9 cellular contexts compared by ENCODE assay signal in the genomic region with DNA sequence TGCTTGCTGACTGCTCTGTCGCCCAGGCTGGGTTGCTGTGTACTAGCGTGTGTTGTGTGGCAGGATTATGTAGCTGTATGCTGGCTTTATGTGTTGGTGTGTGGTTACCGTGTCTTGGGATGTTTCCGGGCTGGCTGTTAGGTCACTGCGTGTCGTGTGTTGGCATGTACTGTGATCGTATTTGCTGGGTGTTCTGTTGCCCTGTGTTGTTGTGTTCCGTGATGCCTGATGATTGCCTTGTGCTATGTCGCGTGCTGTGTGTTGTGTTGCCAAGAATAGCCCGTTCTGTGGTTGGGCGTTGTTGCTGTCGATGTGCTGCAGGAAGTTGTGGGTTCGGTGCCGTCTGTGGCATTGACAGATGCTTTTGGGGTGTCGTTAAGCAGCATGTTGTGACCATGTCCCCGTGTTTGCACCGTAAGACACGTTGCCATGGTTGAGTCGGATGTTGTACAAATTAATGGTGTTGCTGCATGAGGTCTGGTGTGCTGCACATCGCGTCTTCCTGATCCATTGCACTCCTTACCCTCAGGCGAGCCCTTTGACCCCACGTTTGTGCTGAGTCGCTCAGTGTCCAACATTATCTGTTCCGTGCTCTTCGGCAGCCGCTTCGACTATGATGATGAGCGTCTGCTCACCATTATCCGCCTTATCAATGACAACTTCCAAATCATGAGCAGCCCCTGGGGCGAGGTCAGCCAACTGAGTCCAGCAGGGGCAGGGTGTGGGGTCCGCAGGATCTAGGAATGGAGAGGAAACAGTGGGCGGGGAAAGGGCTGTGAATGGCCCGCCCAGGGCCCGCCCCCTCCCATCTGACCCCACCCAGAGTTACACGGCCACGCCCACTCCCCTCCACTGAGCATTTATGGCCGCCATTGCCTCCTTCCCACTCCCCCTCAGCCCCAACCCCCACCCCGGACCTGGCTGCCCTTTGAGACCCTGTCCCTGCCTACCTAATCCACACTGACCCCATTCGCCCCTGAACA. TPM values are rescaled to one million over a fixed set of nuclear protein-coding genes. Genes with fewer than 3 reads are reported as not detected.
DNase-seq lines count a peak whose midpoint lies in the region; ATAC-seq lines count a peak whose summit lies in the region.
"Not testable (repeated sequence)": the region's sequence is repeated elsewhere in the genome, so short reads cannot be mapped to it uniquely, and the experiment has no call there.
"Had no signal": no experiment of that assay in that cellular context is flagged by ENCODE, and none has a peak within 500 bp of the region (broad histone marks: within the 10 kb centered on the region; RNA-seq: fewer than 3 reads in every experiment).

No MANE protein-coding gene starts in this region.

- WGBS in neuronal stem cell (ENCODE audit: extremely low coverage in 2 of 2, insufficient read length in 2 of 2, insufficient replicate concordance in 1 of 2), 2 donors = no CpG with 5 or more reads among the region's 41 CpGs

- H4K91ac ChIP-seq in neuronal stem cell (ENCODE audit: low read depth, low read length, poor library complexity) = not testable (repeated sequence)

- not testable (repeated sequence) for H2BK5ac ChIP-seq in neuronal stem cell (ENCODE audit: low read length)

- H3K36me3 ChIP-seq in effector memory CD4-positive, alpha-beta T cell (ENCODE audit: control insufficient read depth, insufficient read depth, low read length); neuronal stem cell (replicated peaks in 1 of 2; ENCODE audit: control insufficient read depth in 2 of 2, insufficient read depth in 2 of 2, low read length in 2 of 2): not testable (repeated sequence)

- H3K9ac ChIP-seq in neuronal stem cell (ENCODE audit: low read depth, low read length, poor library complexity) = not testable (repeated sequence)

- ATAC-seq in T-helper 17 cell = peak; percentile 93
- ATAC-seq in activated CD8-positive, alpha-beta T cell treated with anti-CD3 and anti-CD28 coated beads, Interleukin-2, amount 10 ng/mL, durations not matched to agents 7 days and 5 days = peak; percentile 88

- H3K79me1 ChIP-seq in neuronal stem cell (ENCODE audit: low read depth, low read length) = not testable (repeated sequence)

- H3K9me3 Mint-ChIP-seq in IgD-negative memory B cell; activated CD8-positive, alpha-beta T cell treated with anti-CD3 and anti-CD28 coated beads, Interleukin-2, amount 10 ng/mL, durations not matched to agents 7 days and 5 days (ENCODE audit: insufficient read depth): not testable (repeated sequence)

- CTCF ChIA-PET in activated CD8-positive, alpha-beta T cell treated with anti-CD3 and anti-CD28 coated beads, Interleukin-2, amount 10 ng/mL, durations not matched to agents 7 days and 5 days (lab: Charles Lee) = interaction anchor here (0.5 to 2.0 kb wide), 2 partner anchors 23 to 230 kb away, joined by 3 to 6 read pairs; no protein-coding TSS in a partner anchor

- not testable (repeated sequence) for H3K23ac ChIP-seq in neuronal stem cell (ENCODE audit: low read depth, low read length, poor library complexity)

- not testable (repeated sequence) for H3K4me1 Mint-ChIP-seq in IgD-negative memory B cell
- H3K4me1 Mint-ChIP-seq in T-helper 17 cell = peaks cover 21% of the 10 kb centered on the region
- peaks cover 23% of the 10 kb centered on the region for H3K4me1 Mint-ChIP-seq in activated CD8-positive, alpha-beta T cell treated with anti-CD3 and anti-CD28 coated beads, Interleukin-2, amount 10 ng/mL, durations not matched to agents 7 days and 5 days (ENCODE audit: low read depth)

- not testable (repeated sequence) for H3K36me3 Mint-ChIP-seq in IgD-negative memory B cell; T-helper 17 cell (ENCODE audit: low read depth); activated CD8-positive, alpha-beta T cell treated with anti-CD3 and anti-CD28 coated beads, Interleukin-2, amount 10 ng/mL, durations not matched to agents 7 days and 5 days (ENCODE audit: low read depth)

- DNase-seq in T-helper 17 cell = peak in 2 of 3 donors; percentile 54 to 63
- peak; percentile 86 for DNase-seq in activated CD8-positive, alpha-beta T cell treated with anti-CD3 and anti-CD28 coated beads, Interleukin-2, amount 10 ng/mL, durations not matched to agents 7 days and 5 days
- DNase-seq in activated T-helper 9 cell treated with anti-CD3 and anti-CD28 coated beads, Interleukin-2, amount 50 U/mL, for 16 hours (ENCODE audit: low read depth) = peak; percentile 7
- peak; percentile 50 to 79 (median 63) for DNase-seq in effector memory CD4-positive, alpha-beta T cell
- not testable (repeated sequence) for DNase-seq in neuronal stem cell (ENCODE audit: low spot score)
- DNase-seq in stimulated activated CD8-positive, alpha-beta memory T cell treated with anti-CD3 and anti-CD28 coated beads, Interleukin-2, amount 100 ng/mL, for 48 hours (ENCODE audit: low read depth in 2 of 2) = peak; percentile 7 to 22

- H3K4me3 ChIP-seq in effector memory CD4-positive, alpha-beta T cell (ENCODE audit: insufficient read depth, low read depth, low read length, poor library complexity, severe bottlenecking) = peak overlapping the region; percentile 15
- H3K4me3 ChIP-seq in neuronal stem cell (ENCODE audit: low read length in 2 of 2) = not testable (repeated sequence)

- H2BK120ac ChIP-seq in neuronal stem cell (ENCODE audit: low read depth, low read length) = not testable (repeated sequence)

- peak overlapping the region; percentile 44 for H3K18ac ChIP-seq in neuronal stem cell (ENCODE audit: low read length)

- not testable (repeated sequence) for H4K8ac ChIP-seq in neuronal stem cell (ENCODE audit: low read depth, low read length)

- not testable (repeated sequence) for H3K27ac ChIP-seq in effector memory CD4-positive, alpha-beta T cell (ENCODE audit: insufficient read depth, low read length, poor library complexity, severe bottlenecking); neuronal stem cell (replicated peaks; ENCODE audit: low read length)

- peaks cover 13% of the 10 kb centered on the region for H3K4me1 ChIP-seq in effector memory CD4-positive, alpha-beta T cell (ENCODE audit: control insufficient read depth, insufficient read depth, low read length, poor library complexity, severe bottlenecking)
- H3K4me1 ChIP-seq in neuronal stem cell (ENCODE audit: control insufficient read depth in 2 of 2, insufficient read depth in 1 of 2, low read depth in 1 of 2, low read length in 2 of 2) = not testable (repeated sequence)

- H3K4me3 Mint-ChIP-seq in IgD-negative memory B cell (peak overlapping the region; percentile 6 to 78 (median 39)), T-helper 17 cell (peak overlapping the region; percentile 82)
- peak overlapping the region; percentile 12 for H3K4me3 Mint-ChIP-seq in activated CD8-positive, alpha-beta T cell treated with anti-CD3 and anti-CD28 coated beads, Interleukin-2, amount 10 ng/mL, durations not matched to agents 7 days and 5 days

- H2BK15ac ChIP-seq in neuronal stem cell (ENCODE audit: low read length) = not testable (repeated sequence)

- not testable (repeated sequence) for H3K27me3 ChIP-seq in effector memory CD4-positive, alpha-beta T cell (replicated peaks; ENCODE audit: control insufficient read depth, insufficient read depth, low read length, poor library complexity, severe bottlenecking); neuronal stem cell (ENCODE audit: control insufficient read depth in 3 of 3, insufficient read depth in 3 of 3, low read depth in 1 of 3, low read length in 3 of 3)

- POLR2A ChIA-PET in activated CD8-positive, alpha-beta T cell treated with anti-CD3 and anti-CD28 coated beads, Interleukin-2, amount 10 ng/mL, durations not matched to agents 7 days and 5 days (lab: Charles Lee) = not testable (repeated sequence)

- H3K27ac Mint-ChIP-seq in IgD-negative memory B cell (peak overlapping the region; percentile 34 to 94 (median 46)), T-helper 17 cell (peak overlapping the region; percentile 96)
- peak overlapping the region; percentile 81 for H3K27ac Mint-ChIP-seq in activated CD8-positive, alpha-beta T cell treated with anti-CD3 and anti-CD28 coated beads, Interleukin-2, amount 10 ng/mL, durations not matched to agents 7 days and 5 days

- H3K27me3 Mint-ChIP-seq in IgD-negative memory B cell, T-helper 17 cell: not testable (repeated sequence)
- H3K27me3 Mint-ChIP-seq in activated CD8-positive, alpha-beta T cell treated with anti-CD3 and anti-CD28 coated beads, Interleukin-2, amount 10 ng/mL, durations not matched to agents 7 days and 5 days (ENCODE audit: low read depth) = peaks cover 14% of the 10 kb centered on the region

- peak overlapping the region; percentile 10 for H3K14ac ChIP-seq in neuronal stem cell (ENCODE audit: low read length)

- not testable (repeated sequence) for H3K4me2 ChIP-seq in neuronal stem cell (ENCODE audit: insufficient read depth, low read length, poor library complexity, severe bottlenecking)

- not testable (repeated sequence) for H3K9me3 ChIP-seq in T-helper 17 cell (ENCODE audit: control insufficient read depth, low read length, poor library complexity, severe bottlenecking); effector memory CD4-positive, alpha-beta T cell (ENCODE audit: control insufficient read depth, low read length); neuronal stem cell (replicated peaks in 1 of 2; ENCODE audit: control insufficient read depth in 2 of 2, insufficient read depth in 1 of 2, low read depth in 1 of 2, low read length in 2 of 2)

- H2AFZ ChIP-seq in neuronal stem cell (ENCODE audit: low read length) = not testable (repeated sequence)

- H2BK12ac ChIP-seq in neuronal stem cell (ENCODE audit: low read length) = not testable (repeated sequence)

- H2AK5ac ChIP-seq in neuronal stem cell (ENCODE audit: low read depth, low read length) = not testable (repeated sequence)

- H3K4ac ChIP-seq in neuronal stem cell (ENCODE audit: low read length) = not testable (repeated sequence)

RNA-seq across cellular contexts. Expression of a gene that starts 7.0 kb away (rescaled TPM):
- not detected for polyA plus RNA-seq in IgD-negative memory B cell
- under 1 TPM; 0.25 to 0.37 TPM for total RNA-seq in T-helper 17 cell
- not detected for total RNA-seq in activated CD8-positive, alpha-beta T cell treated with anti-CD3 and anti-CD28 coated beads, Interleukin-2, amount 10 ng/mL, durations not matched to agents 7 days and 5 days
- polyA plus RNA-seq in neuronal stem cell (2013, experiment 1 of 2) = not detected
- 0.03 TPM for polyA plus RNA-seq in neuronal stem cell (2013, experiment 2 of 2)
- total RNA-seq: breast epithelium had no signal

RNA-seq across cellular contexts. Expression of a gene that starts 33.0 kb away (rescaled TPM):
- polyA plus RNA-seq in IgD-negative memory B cell = not detected
- not detected for total RNA-seq in T-helper 17 cell
- total RNA-seq in activated CD8-positive, alpha-beta T cell treated with anti-CD3 and anti-CD28 coated beads, Interleukin-2, amount 10 ng/mL, durations not matched to agents 7 days and 5 days = not detected
- 0.03 TPM for polyA plus RNA-seq in neuronal stem cell (2013, experiment 1 of 2)
- polyA plus RNA-seq in neuronal stem cell (2013, experiment 2 of 2) = 0.03 TPM
- total RNA-seq: breast epithelium, mononuclear cell had no signal

Comparison
In these comparisons a context has a peak if more than half of its experiments do, and no peak if none do; other contexts are left out.
1. H3K27ac Mint-ChIP-seq: peak in every context shown above with its lines; median percentile 96 in T-helper 17 cell; 81 in activated CD8-positive, alpha-beta T cell treated with anti-CD3 and anti-CD28 coated beads, Interleukin-2, amount 10 ng/mL, durations not matched to agents 7 days and 5 days; 46 in IgD-negative memory B cell.
2. H3K4me3 Mint-ChIP-seq: peak in every context shown above with its lines; median percentile 82 in T-helper 17 cell; 39 in IgD-negative memory B cell; 12 in activated CD8-positive, alpha-beta T cell treated with anti-CD3 and anti-CD28 coated beads, Interleukin-2, amount 10 ng/mL, durations not matched to agents 7 days and 5 days.